1 cellular context compared by ENCODE assay signal in the genomic region with DNA sequence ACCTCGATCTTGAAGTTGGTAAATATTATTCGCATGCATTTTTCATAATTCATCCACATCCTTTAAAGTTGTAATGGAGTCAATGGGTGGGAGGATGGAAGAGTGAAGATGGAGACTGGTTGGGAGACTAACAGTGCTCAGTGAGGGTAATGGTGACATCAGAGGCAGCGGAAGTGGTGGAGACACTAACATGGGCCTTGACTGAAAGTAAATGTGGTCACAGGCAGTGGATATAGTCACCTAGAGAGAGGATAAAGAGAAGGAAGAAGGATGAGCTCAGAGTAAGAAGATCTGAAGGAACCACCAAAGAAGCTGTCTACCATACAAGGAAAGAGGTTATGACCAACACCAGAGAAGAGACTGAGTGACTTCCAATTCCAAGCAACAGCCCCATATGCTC.
TF ChIP-seq lines count a peak whose summit lies in the region.

No MANE protein-coding gene starts in this region.

TF ChIP-seq in K562, 482 proteins besides CTCF, POLR2A, EP300 and RAD21 (continued from another document):
- TF ChIP-seq SMC3 (conservative IDR thresholded peaks at IDR 0.05; ENCODE audit: insufficient read depth, low read depth, low read length), result no peak
